Comparison of ENCODE assay signal across 1 cellular context in the genomic region with DNA sequence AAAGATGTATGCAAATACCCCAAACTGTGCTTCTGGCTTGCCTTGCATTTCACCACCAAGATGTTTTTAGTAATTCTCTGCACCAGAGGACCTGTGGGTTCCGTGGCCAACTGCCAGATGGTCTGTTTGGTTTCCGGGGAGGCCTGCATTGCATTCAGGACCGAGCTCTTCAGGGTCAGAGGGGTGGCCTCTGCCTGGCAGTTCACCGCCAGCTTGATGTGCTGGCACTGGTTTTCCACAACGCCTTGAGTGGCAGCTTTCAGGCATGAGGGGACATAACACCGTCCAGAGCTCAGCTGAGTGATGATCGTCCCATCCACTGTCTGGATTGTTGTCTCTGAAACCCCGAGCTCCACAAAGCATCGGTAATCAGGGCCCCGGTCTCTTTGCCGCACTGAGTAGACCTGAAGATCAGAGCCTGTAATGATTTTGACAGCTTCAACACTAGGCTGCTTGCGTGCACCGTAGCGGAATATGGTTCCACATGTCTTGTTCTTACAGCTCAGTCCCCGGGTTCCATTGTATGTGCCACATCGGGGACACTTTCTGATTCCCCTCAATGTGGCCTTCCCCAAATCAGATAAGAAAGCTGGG.
TF ChIP-seq lines count a peak whose summit lies in the region.

No MANE protein-coding gene starts in this region.

TF ChIP-seq in GM12878, 131 proteins besides CTCF, POLR2A, EP300 and RAD21 (continued from another document and continues in another):
- TF ChIP-seq, protein P1, sequence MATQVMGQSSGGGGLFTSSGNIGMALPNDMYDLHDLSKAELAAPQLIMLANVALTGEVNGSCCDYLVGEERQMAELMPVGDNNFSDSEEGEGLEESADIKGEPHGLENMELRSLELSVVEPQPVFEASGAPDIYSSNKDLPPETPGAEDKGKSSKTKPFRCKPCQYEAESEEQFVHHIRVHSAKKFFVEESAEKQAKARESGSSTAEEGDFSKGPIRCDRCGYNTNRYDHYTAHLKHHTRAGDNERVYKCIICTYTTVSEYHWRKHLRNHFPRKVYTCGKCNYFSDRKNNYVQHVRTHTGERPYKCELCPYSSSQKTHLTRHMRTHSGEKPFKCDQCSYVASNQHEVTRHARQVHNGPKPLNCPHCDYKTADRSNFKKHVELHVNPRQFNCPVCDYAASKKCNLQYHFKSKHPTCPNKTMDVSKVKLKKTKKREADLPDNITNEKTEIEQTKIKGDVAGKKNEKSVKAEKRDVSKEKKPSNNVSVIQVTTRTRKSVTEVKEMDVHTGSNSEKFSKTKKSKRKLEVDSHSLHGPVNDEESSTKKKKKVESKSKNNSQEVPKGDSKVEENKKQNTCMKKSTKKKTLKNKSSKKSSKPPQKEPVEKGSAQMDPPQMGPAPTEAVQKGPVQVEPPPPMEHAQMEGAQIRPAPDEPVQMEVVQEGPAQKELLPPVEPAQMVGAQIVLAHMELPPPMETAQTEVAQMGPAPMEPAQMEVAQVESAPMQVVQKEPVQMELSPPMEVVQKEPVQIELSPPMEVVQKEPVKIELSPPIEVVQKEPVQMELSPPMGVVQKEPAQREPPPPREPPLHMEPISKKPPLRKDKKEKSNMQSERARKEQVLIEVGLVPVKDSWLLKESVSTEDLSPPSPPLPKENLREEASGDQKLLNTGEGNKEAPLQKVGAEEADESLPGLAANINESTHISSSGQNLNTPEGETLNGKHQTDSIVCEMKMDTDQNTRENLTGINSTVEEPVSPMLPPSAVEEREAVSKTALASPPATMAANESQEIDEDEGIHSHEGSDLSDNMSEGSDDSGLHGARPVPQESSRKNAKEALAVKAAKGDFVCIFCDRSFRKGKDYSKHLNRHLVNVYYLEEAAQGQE (IDR thresholded peaks at IDR 0.05; ENCODE audit: low read depth, low read length) = no peak
- TF ChIP-seq MXI1 (IDR thresholded peaks at IDR 0.05; ENCODE audit: low read depth, low read length) (no peak), HSF1 (IDR thresholded peaks at IDR 0.05; ENCODE audit: low read depth, low read length) (no peak), ZNF274 (IDR thresholded peaks at IDR 0.05; ENCODE audit: insufficient read depth, insufficient read length) (no peak), SMAD5 (IDR thresholded peaks at IDR 0.05; ENCODE audit: low read depth) (no peak), MYC (IDR thresholded peaks at IDR 0.05; ENCODE audit: insufficient read depth, insufficient read length, insufficient replicate concordance, low read length, severe bottlenecking) (no peak), SIX5 (IDR thresholded peaks at IDR 0.05; ENCODE audit: low read depth, low read length, severe bottlenecking) (no peak), BCL3 (IDR thresholded peaks at IDR 0.05; ENCODE audit: borderline replicate concordance, insufficient read depth, low read depth, low read length, poor library complexity, severe bottlenecking) (no peak), BACH1 (IDR thresholded peaks at IDR 0.05; ENCODE audit: borderline replicate concordance) (no peak), NR2C2 (IDR thresholded peaks at IDR 0.05; ENCODE audit: borderline replicate concordance, control insufficient read depth, insufficient read length, low read depth) (no peak), SKIL (IDR thresholded peaks at IDR 0.05; ENCODE audit: low read depth, poor library complexity, severe bottlenecking) (peak; percentile 15), NR2C1 (IDR thresholded peaks at IDR 0.05) (no peak), BCL11A (IDR thresholded peaks at IDR 0.05; ENCODE audit: low read depth, low read length) (0 out of 2 replicates have a peak, but pooled peaks have one; percentile 31), SMARCA5 (IDR thresholded peaks at IDR 0.05) (no peak), RUNX3 (IDR thresholded peaks at IDR 0.05; ENCODE audit: low read length) (peak; percentile 88), PML (IDR thresholded peaks at IDR 0.05; ENCODE audit: low read length) (peak; percentile 75; the same call in 1 of the 2 replicates), SMC3 (IDR thresholded peaks at IDR 0.05; ENCODE audit: borderline replicate concordance, low read length) (no peak), ZNF687 (IDR thresholded peaks at IDR 0.05) (peak; percentile 66; the same call in 1 of the 2 replicates), JUNB (IDR thresholded peaks at IDR 0.05) (no peak), NFIC (IDR thresholded peaks at IDR 0.05; ENCODE audit: low read depth, low read length) (peak; percentile 66; the same call in 1 of the 2 replicates), ZSCAN29 (IDR thresholded peaks at IDR 0.05) (no peak), POLR2AphosphoS5 (IDR thresholded peaks at IDR 0.05; ENCODE audit: low read length) (peak; percentile 84), PAX5 (IDR thresholded peaks at IDR 0.05; ENCODE audit: borderline replicate concordance, low read depth, low read length) (peak; percentile 15; the same call in 1 of the 2 replicates), ZZZ3 (IDR thresholded peaks at IDR 0.05; ENCODE audit: control insufficient read depth, insufficient read length, low read depth) (no peak), TCF12 (IDR thresholded peaks at IDR 0.05; ENCODE audit: low read depth, low read length) (0 out of 2 replicates have a peak, but pooled peaks have one; percentile 71), MYB (IDR thresholded peaks at IDR 0.05; ENCODE audit: borderline replicate concordance, low read depth, low read length) (0 out of 2 replicates have a peak, but pooled peaks have one; percentile 29), CBFB (IDR thresholded peaks at IDR 0.05; ENCODE audit: low read depth) (peak; percentile 87; the same call in 1 of the 2 replicates), BCLAF1 (IDR thresholded peaks at IDR 0.05) (no peak)
- TF ChIP-seq, protein P2, sequence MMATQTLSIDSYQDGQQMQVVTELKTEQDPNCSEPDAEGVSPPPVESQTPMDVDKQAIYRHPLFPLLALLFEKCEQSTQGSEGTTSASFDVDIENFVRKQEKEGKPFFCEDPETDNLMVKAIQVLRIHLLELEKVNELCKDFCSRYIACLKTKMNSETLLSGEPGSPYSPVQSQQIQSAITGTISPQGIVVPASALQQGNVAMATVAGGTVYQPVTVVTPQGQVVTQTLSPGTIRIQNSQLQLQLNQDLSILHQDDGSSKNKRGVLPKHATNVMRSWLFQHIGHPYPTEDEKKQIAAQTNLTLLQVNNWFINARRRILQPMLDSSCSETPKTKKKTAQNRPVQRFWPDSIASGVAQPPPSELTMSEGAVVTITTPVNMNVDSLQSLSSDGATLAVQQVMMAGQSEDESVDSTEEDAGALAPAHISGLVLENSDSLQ (IDR thresholded peaks at IDR 0.05) = peak; percentile 81
- TF ChIP-seq, protein P3, sequence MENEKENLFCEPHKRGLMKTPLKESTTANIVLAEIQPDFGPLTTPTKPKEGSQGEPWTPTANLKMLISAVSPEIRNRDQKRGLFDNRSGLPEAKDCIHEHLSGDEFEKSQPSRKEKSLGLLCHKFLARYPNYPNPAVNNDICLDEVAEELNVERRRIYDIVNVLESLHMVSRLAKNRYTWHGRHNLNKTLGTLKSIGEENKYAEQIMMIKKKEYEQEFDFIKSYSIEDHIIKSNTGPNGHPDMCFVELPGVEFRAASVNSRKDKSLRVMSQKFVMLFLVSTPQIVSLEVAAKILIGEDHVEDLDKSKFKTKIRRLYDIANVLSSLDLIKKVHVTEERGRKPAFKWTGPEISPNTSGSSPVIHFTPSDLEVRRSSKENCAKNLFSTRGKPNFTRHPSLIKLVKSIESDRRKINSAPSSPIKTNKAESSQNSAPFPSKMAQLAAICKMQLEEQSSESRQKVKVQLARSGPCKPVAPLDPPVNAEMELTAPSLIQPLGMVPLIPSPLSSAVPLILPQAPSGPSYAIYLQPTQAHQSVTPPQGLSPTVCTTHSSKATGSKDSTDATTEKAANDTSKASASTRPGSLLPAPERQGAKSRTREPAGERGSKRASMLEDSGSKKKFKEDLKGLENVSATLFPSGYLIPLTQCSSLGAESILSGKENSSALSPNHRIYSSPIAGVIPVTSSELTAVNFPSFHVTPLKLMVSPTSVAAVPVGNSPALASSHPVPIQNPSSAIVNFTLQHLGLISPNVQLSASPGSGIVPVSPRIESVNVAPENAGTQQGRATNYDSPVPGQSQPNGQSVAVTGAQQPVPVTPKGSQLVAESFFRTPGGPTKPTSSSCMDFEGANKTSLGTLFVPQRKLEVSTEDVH (IDR thresholded peaks at IDR 0.05; ENCODE audit: low read depth, partially characterized antibody) = no peak
- TF ChIP-seq, protein P4, sequence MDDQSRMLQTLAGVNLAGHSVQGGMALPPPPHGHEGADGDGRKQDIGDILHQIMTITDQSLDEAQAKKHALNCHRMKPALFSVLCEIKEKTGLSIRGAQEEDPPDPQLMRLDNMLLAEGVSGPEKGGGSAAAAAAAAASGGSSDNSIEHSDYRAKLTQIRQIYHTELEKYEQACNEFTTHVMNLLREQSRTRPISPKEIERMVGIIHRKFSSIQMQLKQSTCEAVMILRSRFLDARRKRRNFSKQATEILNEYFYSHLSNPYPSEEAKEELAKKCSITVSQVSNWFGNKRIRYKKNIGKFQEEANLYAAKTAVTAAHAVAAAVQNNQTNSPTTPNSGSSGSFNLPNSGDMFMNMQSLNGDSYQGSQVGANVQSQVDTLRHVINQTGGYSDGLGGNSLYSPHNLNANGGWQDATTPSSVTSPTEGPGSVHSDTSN (IDR thresholded peaks at IDR 0.05; ENCODE audit: insufficient replicate concordance, low read depth, low read length) = peak; percentile 36
